ENCODE assay signal across 2 cellular contexts in genomic region chr10:69261184-69261583, GRCh38.
TF ChIP-seq lines count a peak whose summit lies in the region.

No MANE protein-coding gene starts in this region.

TF ChIP-seq in GM23338, 12 proteins besides CTCF, POLR2A, EP300 and RAD21:
- TF ChIP-seq JUNB (IDR thresholded peaks at IDR 0.05; ENCODE audit: unreplicated experiment) (no peak), ZNF462 (CRISPR knock-in tag; IDR thresholded peaks at IDR 0.05) (no peak), ZNF331 (CRISPR knock-in tag; IDR thresholded peaks at IDR 0.05; ENCODE audit: low read depth) (no peak), ETS1 (IDR thresholded peaks at IDR 0.05) (no peak), ZNF114 (CRISPR knock-in tag; IDR thresholded peaks at IDR 0.05) (no peak), POLR2AphosphoS5 (IDR thresholded peaks at IDR 0.05; ENCODE audit: low read depth) (no peak), EZH2 (IDR thresholded peaks at IDR 0.05; ENCODE audit: low read depth, unreplicated experiment) (no peak), STAT1 (IDR thresholded peaks at IDR 0.05; ENCODE audit: unreplicated experiment) (no peak), NANOG (IDR thresholded peaks at IDR 0.05; ENCODE audit: borderline replicate concordance) (no peak), EZH2phosphoT487 (IDR thresholded peaks at IDR 0.05; ENCODE audit: unreplicated experiment) (no peak), CREB1 (CRISPR knock-in tag; IDR thresholded peaks at IDR 0.05; ENCODE audit: low read depth) (no peak), REST (IDR thresholded peaks at IDR 0.05; ENCODE audit: unreplicated experiment) (no peak)
TF ChIP-seq in GM23338: peak in this region for 0.

TF ChIP-seq in H1, 55 proteins besides CTCF, POLR2A, EP300 and RAD21:
- TF ChIP-seq PHF8 (conservative IDR thresholded peaks at IDR 0.05; ENCODE audit: low read depth, low read length), result no peak
- TF ChIP-seq CHD1 (IDR thresholded peaks at IDR 0.05; ENCODE audit: low read depth, low read length), result no peak
- no peak for TF ChIP-seq HDAC2 (IDR thresholded peaks at IDR 0.05; ENCODE audit: borderline replicate concordance in 1 of 2, low read depth in 2 of 2, low read length in 2 of 2)
- TF ChIP-seq CBX8 (IDR thresholded peaks at IDR 0.05; ENCODE audit: borderline replicate concordance, low read depth, low read length), result no peak
